Comparison of ENCODE assay signal across 10 cellular contexts in the genomic region with DNA sequence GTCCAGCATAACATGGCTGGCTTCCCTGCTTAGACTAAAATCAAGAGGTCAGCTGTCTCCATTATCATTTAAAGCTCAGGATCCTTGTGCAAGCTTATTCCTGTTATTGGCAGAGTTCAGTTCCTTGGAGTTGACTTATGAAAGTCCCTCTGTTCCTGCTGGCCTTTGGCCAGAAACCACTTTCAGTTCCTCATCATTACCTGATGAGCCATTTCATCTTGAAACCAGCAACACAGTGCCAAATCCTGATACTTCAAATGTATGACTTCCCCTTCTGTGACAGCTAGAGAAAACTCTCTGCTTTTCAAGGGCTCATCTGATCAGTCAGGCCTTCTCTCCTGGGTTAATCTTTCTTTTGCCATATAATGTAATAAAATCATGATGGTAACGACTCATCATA.
A peak's percentile ranks its signal among the peaks of the same experiment; 100 is the strongest.
DNase-seq lines count a peak whose midpoint lies in the region; ATAC-seq and TF ChIP-seq lines count a peak whose summit lies in the region.
"Had no signal": no experiment of that assay in that cellular context is flagged by ENCODE, and none has a peak within 500 bp of the region (broad histone marks: within the 10 kb centered on the region; RNA-seq: fewer than 3 reads in every experiment).

No MANE protein-coding gene starts in this region.

- intact Hi-C loops in tibial artery (cut with DNase I; ENCODE audit: low total_unique reads) (no loop called here), esophagus muscularis mucosa (cut with DNase I) (no loop called here)

- H3K4me3 ChIP-seq in tibial artery: no peak overlapping the region
- H3K4me3 ChIP-seq in esophagus muscularis mucosa: no peak overlapping the region
- H3K4me3 ChIP-seq: GM23248 had no signal

- WGBS in esophagus muscularis mucosa: 61% methylated on average over 1 of the region's 1 CpG

- no peaks in the 10 kb centered on the region for H3K27me3 ChIP-seq in tibial artery
- H3K27me3 ChIP-seq in esophagus muscularis mucosa: no peaks in the 10 kb centered on the region

- no peak for TF ChIP-seq CTCF in tibial artery (IDR thresholded peaks at IDR 0.05)
- no peak for TF ChIP-seq CTCF in esophagus muscularis mucosa (IDR thresholded peaks at IDR 0.05)

- TF ChIP-seq POLR2A in esophagus muscularis mucosa (IDR thresholded peaks at IDR 0.05; ENCODE audit: low read depth): no peak

- DNase-seq in NCI-H2196 (lab: John Stamatoyannopoulos, UW; ENCODE audit: unreplicated experiment) (peak; percentile 0), NCI-H2196 treated with DMSO at 0.1 percent for 48 hours (lab: John Stamatoyannopoulos, UW; ENCODE audit: unreplicated experiment) (no peak), NOMO-1 treated with DMSO at 0.1 percent for 48 hours (lab: John Stamatoyannopoulos, UW; ENCODE audit: unreplicated experiment) (peak; percentile 96), tibial artery (peak; percentile 49 to 68), activated gamma-delta T cell (lab: John Stamatoyannopoulos, UW) (no peak), NCI-H2107 (lab: John Stamatoyannopoulos, UW) (no peak), esophagus muscularis mucosa (ENCODE audit: extremely low spot score) (no peak)
- DNase-seq: activated naive CD4-positive, alpha-beta T cell; GM23248 had no signal

- H3K36me3 ChIP-seq in tibial artery (no peaks in the 10 kb centered on the region), esophagus muscularis mucosa (no peaks in the 10 kb centered on the region)

- H3K9me3 ChIP-seq in tibial artery: no peaks in the 10 kb centered on the region
- no peaks in the 10 kb centered on the region for H3K9me3 ChIP-seq in esophagus muscularis mucosa

- no peaks in the 10 kb centered on the region for H3K4me1 ChIP-seq in tibial artery
- no peaks in the 10 kb centered on the region for H3K4me1 ChIP-seq in esophagus muscularis mucosa

- no peak overlapping the region for H3K27ac ChIP-seq in tibial artery
- H3K27ac ChIP-seq in esophagus muscularis mucosa (replicated peaks in 1 of 4): no peak overlapping the region
- H3K27ac ChIP-seq: GM23248 had no signal

- TF ChIP-seq EP300 in esophagus muscularis mucosa (IDR thresholded peaks at IDR 0.05): no peak

- ATAC-seq in HG03025 (IDR thresholded peaks at IDR 0.05; ENCODE audit: low FRiP score, unreplicated experiment): peak; percentile 87

Comparison
In these comparisons a context has a peak if more than half of its experiments do, and no peak if none do; other contexts are left out.
1. DNase-seq: peak in NCI-H2196 (single experiment), NOMO-1 treated with DMSO at 0.1 percent for 48 hours (single experiment) and tibial artery (2 of 2); none in NCI-H2196 treated with DMSO at 0.1 percent for 48 hours (single experiment), activated gamma-delta T cell (single experiment), NCI-H2107 (single experiment) and esophagus muscularis mucosa (single experiment).